Comparison of ENCODE assay signal across 12 cellular contexts in the genomic region with DNA sequence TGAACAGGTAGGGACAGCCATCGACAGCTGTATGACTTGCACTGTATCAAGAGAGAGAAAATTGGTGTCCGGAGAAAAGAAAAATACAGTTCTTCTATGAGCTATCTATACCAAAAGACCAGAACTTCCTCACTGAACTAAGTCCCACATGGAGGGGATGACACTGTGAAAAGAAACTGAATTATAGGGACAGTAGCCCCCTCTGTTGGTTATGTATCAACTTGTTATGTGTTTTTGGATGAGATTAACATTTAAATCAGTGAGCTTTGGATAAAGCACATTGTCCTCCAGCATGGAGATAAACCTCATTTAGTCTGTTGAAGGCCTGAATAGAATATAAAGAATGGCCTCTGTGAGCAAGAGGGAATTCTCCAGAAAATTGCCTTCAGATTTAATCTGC.
DNase-seq lines count a peak whose midpoint lies in the region; ATAC-seq and TF ChIP-seq lines count a peak whose summit lies in the region.
"Had no signal": no experiment of that assay in that cellular context is flagged by ENCODE, and none has a peak within 500 bp of the region (broad histone marks: within the 10 kb centered on the region; RNA-seq: fewer than 3 reads in every experiment).

No MANE protein-coding gene starts in this region.

- H3K4me3 ChIP-seq in A673 (ENCODE audit: low read depth, low read length, poor library complexity, severe bottlenecking) (no peak overlapping the region), HCT116 (replicated peaks in 1 of 2; ENCODE audit: low read depth in 1 of 2, low read length in 2 of 2) (no peak overlapping the region), fibroblast of pulmonary artery (replicated peaks; ENCODE audit: low read depth, low read length) (no peak overlapping the region), thyroid gland (replicated peaks in 1 of 3) (no peak overlapping the region)
- H3K4me3 ChIP-seq: adrenal gland; BLaER1 treated with 17β-estradiol and CSF1 and Interleukin-3, amounts not matched to agents 10 nM and 100 nM; skin epidermis had no signal

- BruUV-seq in A673 (replicated peaks; lab: Mats Ljungman, UMichigan) (no TSS peak), HCT116 (replicated peaks; lab: Mats Ljungman, UMichigan) (no TSS peak)

- peak; percentile 42 for DNase-seq in A673 (ENCODE audit: low spot score)
- DNase-seq in HCT116 (ENCODE audit: low read depth, low spot score), result no peak
- DNase-seq in RPMI7951 (ENCODE audit: low read depth), result peak; percentile 24
- peak; percentile 51 for DNase-seq in fibroblast of pulmonary artery (ENCODE audit: low read depth)
- no peak for DNase-seq in thyroid gland
- DNase-seq in medulla oblongata (ENCODE audit: extremely low spot score), result no peak
- DNase-seq: adrenal gland, substantia nigra had no signal

- H3K79me2 ChIP-seq in HCT116 (ENCODE audit: insufficient read depth, low read length), result no peaks in the 10 kb centered on the region

- WGBS in thyroid gland, 2 donors, result 96 to 100% methylated on average over 2 of the region's 2 CpGs

- no peaks in the 10 kb centered on the region for H4K20me1 ChIP-seq in HCT116 (ENCODE audit: insufficient read depth)
- H4K20me1 ChIP-seq: BLaER1 treated with 17β-estradiol and CSF1 and Interleukin-3, amounts not matched to agents 10 nM and 100 nM had no signal

- no peak for TF ChIP-seq POLR2A in HCT116 (IDR thresholded peaks at IDR 0.05; ENCODE audit: borderline replicate concordance, extremely low read depth, insufficient read depth, insufficient read length)
- no peak for TF ChIP-seq POLR2A in thyroid gland (IDR thresholded peaks at IDR 0.05)

- H3K9me3 ChIP-seq in A673 (ENCODE audit: low read depth, low read length, poor library complexity, severe bottlenecking) (no peaks in the 10 kb centered on the region), HCT116 (ENCODE audit: control insufficient read depth in 1 of 2, insufficient read depth in 1 of 2, low read depth in 1 of 2, low read length in 2 of 2) (no peaks in the 10 kb centered on the region), thyroid gland (no peaks in the 10 kb centered on the region)
- H3K9me3 ChIP-seq: adrenal gland; BLaER1 treated with 17β-estradiol and CSF1 and Interleukin-3, amounts not matched to agents 10 nM and 100 nM had no signal

- intact Hi-C loops in A673 (cut with micrococcal nuclease; ENCODE audit: unreplicated experiment), result loop anchor here (2.0 to 10.0 kb wide), 2 partner anchors 286 to 328 kb away; no protein-coding TSS in a partner anchor
- intact Hi-C loops in HCT116 (cut with micrococcal nuclease), result loop anchor here (1.0 to 5.0 kb wide), 2 partner anchors 286 to 340 kb away; no protein-coding TSS in a partner anchor
- intact Hi-C loops in thyroid gland (cut with DNase I), result no loop called here

- peak; percentile 36; the same call in 1 of the 2 replicates for TF ChIP-seq RAD21 in HCT116 (IDR thresholded peaks at IDR 0.05; ENCODE audit: low read depth)

- H3K4me1 ChIP-seq in A673 (ENCODE audit: insufficient read depth, low read length, poor library complexity, severe bottlenecking) (no peaks in the 10 kb centered on the region), HCT116 (ENCODE audit: control insufficient read depth in 1 of 2, insufficient read depth in 2 of 2, low read length in 2 of 2) (no peaks in the 10 kb centered on the region), thyroid gland (no peaks in the 10 kb centered on the region)
- H3K4me1 ChIP-seq: adrenal gland; BLaER1 treated with 17β-estradiol and CSF1 and Interleukin-3, amounts not matched to agents 10 nM and 100 nM had no signal

- H3K9me2 ChIP-seq in HCT116 (ENCODE audit: insufficient read depth), result no peaks in the 10 kb centered on the region

- H3K27me3 ChIP-seq in A673 (replicated peaks; ENCODE audit: insufficient read depth, low read depth, low read length, poor library complexity) (no peaks in the 10 kb centered on the region), HCT116 (ENCODE audit: insufficient read depth, low read length) (no peaks in the 10 kb centered on the region), thyroid gland (no peaks in the 10 kb centered on the region)
- H3K27me3 ChIP-seq: adrenal gland; BLaER1 treated with 17β-estradiol and CSF1 and Interleukin-3, amounts not matched to agents 10 nM and 100 nM had no signal

- no peak overlapping the region for H2AFZ ChIP-seq in HCT116 (ENCODE audit: low read depth, low read length, poor library complexity, severe bottlenecking)

- TF ChIP-seq CTCF in A673 (conservative IDR thresholded peaks at IDR 0.05; ENCODE audit: low read depth, low read length) (peak; percentile 30; the same call in 1 of the 2 replicates), HCT116 (IDR thresholded peaks at IDR 0.05 in 2 of 3, conservative IDR thresholded peaks at IDR 0.05 in 1 of 3; ENCODE audit: borderline replicate concordance in 1 of 3, insufficient read depth in 1 of 3, low read depth in 2 of 3, low read length in 2 of 3) (peak in 2 of 3 experiments; percentile 10 to 16; a peak in 1 of 6 replicates), fibroblast of pulmonary artery (IDR thresholded peaks at IDR 0.05; ENCODE audit: low read length, missing control alignments) (peak; percentile 8), thyroid gland (IDR thresholded peaks at IDR 0.05) (no peak)

- CTCF ChIA-PET in A673 (lab: Charles Lee), result interaction anchor here (0.6 to 0.7 kb wide), 2 partner anchors 286 to 1589 kb away, joined by 3 read pairs; no protein-coding TSS in a partner anchor
- CTCF ChIA-PET in HCT116 (lab: Charles Lee), result interaction anchor here (1.2 to 1.3 kb wide), 3 partner anchors 183 to 339 kb away, joined by 5 to 8 read pairs (median 6); no protein-coding TSS in a partner anchor

- RAD21 ChIA-PET in HCT116 (lab: Charles Lee; ENCODE audit: low non-redundant PET in 1 of 2, low total read pairs in 2 of 2, uncharacterized antibody in 2 of 2, unreplicated experiment in 2 of 2), result no interaction called here

- POLR2A ChIA-PET in A673 (lab: Charles Lee; ENCODE audit: low non-redundant PET) (no interaction called here), HCT116 (lab: Charles Lee) (no interaction called here)

- no peaks in the 10 kb centered on the region for H3K36me3 ChIP-seq in A673 (ENCODE audit: insufficient read depth, low read length, poor library complexity, severe bottlenecking)
- H3K36me3 ChIP-seq in HCT116 (ENCODE audit: control insufficient read depth in 1 of 2, insufficient read depth in 2 of 2, low read length in 2 of 2), result no peaks in the 10 kb centered on the region
- H3K36me3 ChIP-seq in thyroid gland, result no peaks in the 10 kb centered on the region
- H3K36me3 ChIP-seq: adrenal gland had no signal

- no peak; the same call in 1 of the 2 replicates for ATAC-seq in HCT116
- ATAC-seq in HG02763 (IDR thresholded peaks at IDR 0.05; ENCODE audit: unreplicated experiment), result no peak
- ATAC-seq in HG03135 (IDR thresholded peaks at IDR 0.05; ENCODE audit: unreplicated experiment), result no peak

- no peak overlapping the region for H3K4me2 ChIP-seq in HCT116 (ENCODE audit: low read length)
- H3K4me2 ChIP-seq: BLaER1 treated with 17β-estradiol and CSF1 and Interleukin-3, amounts not matched to agents 10 nM and 100 nM had no signal

- no peak overlapping the region for H3K9ac ChIP-seq in HCT116 (ENCODE audit: low read length)
- H3K9ac ChIP-seq: BLaER1 treated with 17β-estradiol and CSF1 and Interleukin-3, amounts not matched to agents 10 nM and 100 nM had no signal

- H3K27ac ChIP-seq in A673 (ENCODE audit: low read depth, low read length, poor library complexity, severe bottlenecking) (no peak overlapping the region), HCT116 (ENCODE audit: low read depth, low read length) (no peak overlapping the region), thyroid gland (no peak overlapping the region)
- H3K27ac ChIP-seq: adrenal gland; BLaER1 treated with 17β-estradiol and CSF1 and Interleukin-3, amounts not matched to agents 10 nM and 100 nM; skin epidermis had no signal

TF ChIP-seq in HCT116, 20 proteins besides CTCF, POLR2A, EP300 and RAD21:
- TF ChIP-seq SP1 (IDR thresholded peaks at IDR 0.05; ENCODE audit: low read depth) (no peak), EZH2 (IDR thresholded peaks at IDR 0.05) (no peak), ELF1 (IDR thresholded peaks at IDR 0.05; ENCODE audit: borderline replicate concordance, low read depth) (no peak), ZNF274 (IDR thresholded peaks at IDR 0.05; ENCODE audit: low read depth, low read length) (no peak), SRF (IDR thresholded peaks at IDR 0.05; ENCODE audit: low read depth) (no peak), TCF7L2 (IDR thresholded peaks at IDR 0.05; ENCODE audit: borderline replicate concordance, extremely low read depth, insufficient read depth, insufficient read length) (no peak), EZH2phosphoT487 (IDR thresholded peaks at IDR 0.05; ENCODE audit: borderline replicate concordance) (no peak), EGR1 (IDR thresholded peaks at IDR 0.05; ENCODE audit: low read depth) (no peak)
- TF ChIP-seq, protein P1, sequence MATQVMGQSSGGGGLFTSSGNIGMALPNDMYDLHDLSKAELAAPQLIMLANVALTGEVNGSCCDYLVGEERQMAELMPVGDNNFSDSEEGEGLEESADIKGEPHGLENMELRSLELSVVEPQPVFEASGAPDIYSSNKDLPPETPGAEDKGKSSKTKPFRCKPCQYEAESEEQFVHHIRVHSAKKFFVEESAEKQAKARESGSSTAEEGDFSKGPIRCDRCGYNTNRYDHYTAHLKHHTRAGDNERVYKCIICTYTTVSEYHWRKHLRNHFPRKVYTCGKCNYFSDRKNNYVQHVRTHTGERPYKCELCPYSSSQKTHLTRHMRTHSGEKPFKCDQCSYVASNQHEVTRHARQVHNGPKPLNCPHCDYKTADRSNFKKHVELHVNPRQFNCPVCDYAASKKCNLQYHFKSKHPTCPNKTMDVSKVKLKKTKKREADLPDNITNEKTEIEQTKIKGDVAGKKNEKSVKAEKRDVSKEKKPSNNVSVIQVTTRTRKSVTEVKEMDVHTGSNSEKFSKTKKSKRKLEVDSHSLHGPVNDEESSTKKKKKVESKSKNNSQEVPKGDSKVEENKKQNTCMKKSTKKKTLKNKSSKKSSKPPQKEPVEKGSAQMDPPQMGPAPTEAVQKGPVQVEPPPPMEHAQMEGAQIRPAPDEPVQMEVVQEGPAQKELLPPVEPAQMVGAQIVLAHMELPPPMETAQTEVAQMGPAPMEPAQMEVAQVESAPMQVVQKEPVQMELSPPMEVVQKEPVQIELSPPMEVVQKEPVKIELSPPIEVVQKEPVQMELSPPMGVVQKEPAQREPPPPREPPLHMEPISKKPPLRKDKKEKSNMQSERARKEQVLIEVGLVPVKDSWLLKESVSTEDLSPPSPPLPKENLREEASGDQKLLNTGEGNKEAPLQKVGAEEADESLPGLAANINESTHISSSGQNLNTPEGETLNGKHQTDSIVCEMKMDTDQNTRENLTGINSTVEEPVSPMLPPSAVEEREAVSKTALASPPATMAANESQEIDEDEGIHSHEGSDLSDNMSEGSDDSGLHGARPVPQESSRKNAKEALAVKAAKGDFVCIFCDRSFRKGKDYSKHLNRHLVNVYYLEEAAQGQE (IDR thresholded peaks at IDR 0.05; ENCODE audit: low read depth), result no peak
- TF ChIP-seq, protein P2, sequence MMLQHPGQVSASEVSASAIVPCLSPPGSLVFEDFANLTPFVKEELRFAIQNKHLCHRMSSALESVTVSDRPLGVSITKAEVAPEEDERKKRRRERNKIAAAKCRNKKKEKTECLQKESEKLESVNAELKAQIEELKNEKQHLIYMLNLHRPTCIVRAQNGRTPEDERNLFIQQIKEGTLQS (IDR thresholded peaks at IDR 0.05), result no peak

Comparison
In these comparisons a context has a peak if more than half of its experiments do, and no peak if none do; other contexts are left out.
1. DNase-seq: peak in A673 (single experiment), RPMI7951 (single experiment) and fibroblast of pulmonary artery (single experiment); none in HCT116 (single experiment), thyroid gland (0 of 2) and medulla oblongata (single experiment).
2. CTCF ChIP-seq: peak in A673 (single experiment), HCT116 (2 of 3) and fibroblast of pulmonary artery (single experiment); none in thyroid gland (0 of 6).